9 cellular contexts compared by ENCODE assay signal in the genomic region with DNA sequence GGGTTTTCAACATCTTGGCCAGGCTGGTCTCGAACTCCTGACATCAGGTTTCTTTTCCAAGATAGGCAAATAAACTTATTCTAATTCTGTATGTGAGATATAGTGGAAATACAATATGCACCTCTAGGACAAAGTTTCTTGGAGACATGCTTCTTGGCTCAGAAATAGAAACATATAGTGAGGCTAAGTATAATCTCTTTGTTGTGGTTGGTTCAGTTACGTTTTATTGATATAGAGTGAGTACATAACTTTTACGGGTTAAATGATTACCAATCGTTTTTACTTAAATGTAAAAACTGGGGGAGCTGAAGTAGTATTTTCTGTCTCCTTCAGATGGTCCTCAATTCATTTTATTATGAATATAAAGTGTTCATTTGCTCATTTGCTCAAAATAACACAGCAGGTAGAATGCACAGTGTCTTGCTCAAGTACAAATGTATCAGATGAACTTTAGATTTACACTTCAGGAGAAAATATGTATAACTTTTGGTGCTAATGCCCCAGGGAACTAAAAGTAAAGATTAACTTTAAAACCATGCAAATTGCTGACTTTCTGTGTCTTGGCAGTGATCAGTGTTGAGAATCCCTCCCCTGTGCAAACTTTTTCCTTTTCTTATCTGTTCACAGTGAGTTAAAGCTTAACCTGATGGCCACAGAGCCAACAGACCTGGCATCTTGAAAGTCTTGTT.
DNase-seq lines count a peak whose midpoint lies in the region; ATAC-seq and TF ChIP-seq lines count a peak whose summit lies in the region.
"Had no signal": no experiment of that assay in that cellular context is flagged by ENCODE, and none has a peak within 500 bp of the region (broad histone marks: within the 10 kb centered on the region; RNA-seq: fewer than 3 reads in every experiment).

No MANE protein-coding gene starts in this region.

- no peaks in the 10 kb centered on the region for H3K27me3 ChIP-seq in GM23248 (replicated peaks; ENCODE audit: insufficient read depth)
- H3K27me3 ChIP-seq in mucosa of rectum (ENCODE audit: control insufficient read depth in 2 of 2, insufficient read depth in 2 of 2, low read length in 2 of 2) = no peaks in the 10 kb centered on the region

- H3K36me3 ChIP-seq in GM23248 (ENCODE audit: low read depth) = no peaks in the 10 kb centered on the region
- no peaks in the 10 kb centered on the region for H3K36me3 ChIP-seq in SK-N-MC (ENCODE audit: insufficient read depth, low read length)
- no peaks in the 10 kb centered on the region for H3K36me3 ChIP-seq in mucosa of rectum (ENCODE audit: control insufficient read depth in 2 of 2, insufficient read depth in 2 of 2, low read length in 2 of 2)

- DNase-seq in GM23248 (no peak), SK-N-MC (ENCODE audit: low read depth, low spot score) (no peak), lower leg skin (ENCODE audit: low spot score in 2 of 2) (no peak), germinal center (ENCODE audit: low spot score) (no peak)
- no peak for DNase-seq in stimulated activated CD4-positive, alpha-beta T cell treated with anti-CD3 and anti-CD28 coated beads, Interleukin-2, amount 100 ng/mL, for 24 hours
- DNase-seq in activated CD8-positive, alpha-beta T cell treated with anti-CD3 and anti-CD28 coated beads, Interleukin-2, amount 10 ng/mL, durations not matched to agents 7 days and 5 days = no peak
- DNase-seq: NCI-H1694 treated with DMSO at 0.1 percent for 48 hours had no signal

- no peaks in the 10 kb centered on the region for H3K9me3 ChIP-seq in GM23248 (ENCODE audit: low read depth)
- H3K9me3 ChIP-seq in SK-N-MC (ENCODE audit: low read depth, low read length) = no peaks in the 10 kb centered on the region
- no peaks in the 10 kb centered on the region for H3K9me3 ChIP-seq in mucosa of rectum (ENCODE audit: control insufficient read depth in 2 of 2, low read length in 2 of 2)

- H3K27ac Mint-ChIP-seq in activated CD8-positive, alpha-beta T cell treated with anti-CD3 and anti-CD28 coated beads, Interleukin-2, amount 10 ng/mL, durations not matched to agents 7 days and 5 days = no peak overlapping the region

- H3K9ac ChIP-seq in GM23248 = no peak overlapping the region
- no peak overlapping the region for H3K9ac ChIP-seq in SK-N-MC (ENCODE audit: insufficient read length)
- H3K9ac ChIP-seq in mucosa of rectum (ENCODE audit: low read depth in 1 of 2, low read length in 2 of 2) = peak overlapping the region in 1 of 2 donors; percentile 23

- no peak overlapping the region for H2AFZ ChIP-seq in GM23248

- peaks cover 38% of the 10 kb centered on the region for H3F3A ChIP-seq in GM23248 (ENCODE audit: insufficient read depth)

- in situ Hi-C loops in GM23248 (cut with MboI) = no loop called here

- POLR2A ChIA-PET in activated CD8-positive, alpha-beta T cell treated with anti-CD3 and anti-CD28 coated beads, Interleukin-2, amount 10 ng/mL, durations not matched to agents 7 days and 5 days (lab: Charles Lee) = interaction anchor here (0.9 kb wide), 1 partner anchor 77 kb away, joined by 3 read pairs; no protein-coding TSS in a partner anchor

- TF ChIP-seq POLR2A in GM18505 (IDR thresholded peaks at IDR 0.05; ENCODE audit: borderline replicate concordance, extremely low read depth, insufficient read depth, insufficient read length) (no peak), lower leg skin (IDR thresholded peaks at IDR 0.05) (no peak)

- 61 to 63% methylated on average over 4 of the region's 4 CpGs for WGBS in GM23248 (ENCODE audit: low coverage in 1 of 2, low lambda C conversion rate in 2 of 2, missing lambda C conversion rate in 2 of 2), 2 experiments
- 55 to 59% methylated on average over 4 of the region's 4 CpGs for WGBS in lower leg skin, 2 donors

- peaks cover 4% of the 10 kb centered on the region for H3K36me3 Mint-ChIP-seq in activated CD8-positive, alpha-beta T cell treated with anti-CD3 and anti-CD28 coated beads, Interleukin-2, amount 10 ng/mL, durations not matched to agents 7 days and 5 days (ENCODE audit: low read depth)

- H3K4me2 ChIP-seq in GM23248 (ENCODE audit: unreplicated experiment) = no peak overlapping the region

- intact Hi-C loops in lower leg skin (cut with DNase I; ENCODE audit: low total_unique reads) = no loop called here

- no peaks in the 10 kb centered on the region for H3K27me3 Mint-ChIP-seq in activated CD8-positive, alpha-beta T cell treated with anti-CD3 and anti-CD28 coated beads, Interleukin-2, amount 10 ng/mL, durations not matched to agents 7 days and 5 days (ENCODE audit: low read depth)

- H3K9me2 ChIP-seq in GM23248 (ENCODE audit: insufficient read depth) = no peaks in the 10 kb centered on the region

- peaks cover 80% of the 10 kb centered on the region for H3K4me1 Mint-ChIP-seq in activated CD8-positive, alpha-beta T cell treated with anti-CD3 and anti-CD28 coated beads, Interleukin-2, amount 10 ng/mL, durations not matched to agents 7 days and 5 days (ENCODE audit: low read depth)

- no peaks in the 10 kb centered on the region for H3K9me3 Mint-ChIP-seq in activated CD8-positive, alpha-beta T cell treated with anti-CD3 and anti-CD28 coated beads, Interleukin-2, amount 10 ng/mL, durations not matched to agents 7 days and 5 days (ENCODE audit: insufficient read depth)

- CTCF ChIA-PET in activated CD8-positive, alpha-beta T cell treated with anti-CD3 and anti-CD28 coated beads, Interleukin-2, amount 10 ng/mL, durations not matched to agents 7 days and 5 days (lab: Charles Lee) = interaction anchor here (0.6 to 2.6 kb wide), 5 partner anchors 29 to 90 kb away, joined by 3 to 13 read pairs (median 7); a partner anchor contains a TSS

- TF ChIP-seq CTCF in lower leg skin (IDR thresholded peaks at IDR 0.05) = no peak

- H3K79me2 ChIP-seq in GM23248 (ENCODE audit: insufficient read depth) = peaks cover 97% of the 10 kb centered on the region

- peak; percentile 40 for ATAC-seq in GM18505 (IDR thresholded peaks at IDR 0.05; ENCODE audit: unreplicated experiment)
- no peak for ATAC-seq in activated CD8-positive, alpha-beta T cell treated with anti-CD3 and anti-CD28 coated beads, Interleukin-2, amount 10 ng/mL, durations not matched to agents 7 days and 5 days

- peaks cover 60% of the 10 kb centered on the region for H3K4me1 ChIP-seq in GM23248 (ENCODE audit: insufficient read depth)
- H3K4me1 ChIP-seq in mucosa of rectum (ENCODE audit: control insufficient read depth in 2 of 2, insufficient read depth in 2 of 2, low read length in 2 of 2) = peaks cover 48 to 72% of the 10 kb centered on the region in 2 donors

- no peaks in the 10 kb centered on the region for H4K20me1 ChIP-seq in GM23248 (ENCODE audit: insufficient read depth)

- no peak overlapping the region for H3K4me3 Mint-ChIP-seq in activated CD8-positive, alpha-beta T cell treated with anti-CD3 and anti-CD28 coated beads, Interleukin-2, amount 10 ng/mL, durations not matched to agents 7 days and 5 days

- H3K4me3 ChIP-seq in GM23248 = no peak overlapping the region
- peak overlapping the region; percentile 54 for H3K4me3 ChIP-seq in SK-N-MC
- H3K4me3 ChIP-seq in mucosa of rectum (ENCODE audit: low read length in 2 of 2) = peak overlapping the region in 1 of 2 donors; percentile 38
- no peak overlapping the region for H3K4me3 ChIP-seq in lower leg skin (ENCODE audit: low read depth, poor library complexity, severe bottlenecking)

- H3K27ac ChIP-seq in GM23248 (peak overlapping the region; percentile 70), SK-N-MC (peak overlapping the region; percentile 75; the same call in 1 of the 2 replicates), mucosa of rectum (ENCODE audit: low read depth in 2 of 2, low read length in 2 of 2) (peak overlapping the region; percentile 45 to 59)
